In genomic region chr5:21341203-21341867, GRCh38 we compare ENCODE assay signal across 8 cellular contexts.
A peak's percentile ranks its signal among the peaks of the same experiment; 100 is the strongest.
DNase-seq lines count a peak whose midpoint lies in the region; ATAC-seq and TF ChIP-seq lines count a peak whose summit lies in the region.
"Not testable (repeated sequence)": the region's sequence is repeated elsewhere in the genome, so short reads cannot be mapped to it uniquely, and the experiment has no call there.

No MANE protein-coding gene starts in this region.

- not testable (repeated sequence) for H2BK5ac ChIP-seq in H9 (ENCODE audit: insufficient read length, low read length)

- H3K4me1 ChIP-seq in H9 (ENCODE audit: insufficient read depth, low read length); ectodermal cell (ENCODE audit: control insufficient read depth, insufficient read depth, low read length); heart right ventricle; mesodermal cell (ENCODE audit: control insufficient read depth, insufficient read depth, low read length, poor library complexity, severe bottlenecking): not testable (repeated sequence)

- not testable (repeated sequence) for H2BK15ac ChIP-seq in H9 (ENCODE audit: low read depth, low read length)

- not testable (repeated sequence) for H3K4ac ChIP-seq in H9 (ENCODE audit: low read depth, low read length)

- not testable (repeated sequence) for H3K27me3 Mint-ChIP-seq in H9 (ENCODE audit: low read depth); activated naive CD4-positive, alpha-beta T cell treated with anti-CD3 and anti-CD28 coated beads for 36 hours (ENCODE audit: low read depth)

- not testable (repeated sequence) for H3K36me3 ChIP-seq in BJ (ENCODE audit: control insufficient read depth, insufficient read depth, low read length); ectodermal cell (ENCODE audit: control insufficient read depth, insufficient read depth, low read length); heart right ventricle; mesodermal cell (ENCODE audit: control insufficient read depth, insufficient read depth, low read length)

- H4K91ac ChIP-seq in H9 (ENCODE audit: insufficient read length, low read depth, low read length), result not testable (repeated sequence)

- H3K23me2 ChIP-seq in H9 (ENCODE audit: insufficient read length, low read depth, low read length, poor library complexity, severe bottlenecking), result not testable (repeated sequence)

- H3K4me2 ChIP-seq in H9 (ENCODE audit: insufficient read depth, insufficient read length, low read length), result not testable (repeated sequence)

- intact Hi-C loops in activated naive CD4-positive, alpha-beta T cell treated with anti-CD3 and anti-CD28 coated beads for 36 hours (cut with micrococcal nuclease); heart right ventricle (cut with DNase I): not testable (repeated sequence)

- peak overlapping the region; percentile 44 to 59; a peak in 3 of 5 replicates for H3K4me3 Mint-ChIP-seq in H9
- H3K4me3 Mint-ChIP-seq in activated naive CD4-positive, alpha-beta T cell treated with anti-CD3 and anti-CD28 coated beads for 36 hours, result peak overlapping the region; percentile 68

- H3K9me3 Mint-ChIP-seq in H9; activated naive CD4-positive, alpha-beta T cell treated with anti-CD3 and anti-CD28 coated beads for 36 hours: not testable (repeated sequence)

- not testable (repeated sequence) for H2BK20ac ChIP-seq in H9 (ENCODE audit: low read depth, low read length, poor library complexity, severe bottlenecking)

- H3K79me2 ChIP-seq in H9 (ENCODE audit: insufficient read depth, low read length), result not testable (repeated sequence)

- not testable (repeated sequence) for H3K56ac ChIP-seq in H9 (ENCODE audit: insufficient read length, low read depth, low read length)

- H3K14ac ChIP-seq in H9 (ENCODE audit: insufficient read depth, low read length), result not testable (repeated sequence)

- TF ChIP-seq CTCF in BJ (IDR thresholded peaks at IDR 0.05; ENCODE audit: insufficient read depth, low read depth, low read length), result not testable (repeated sequence)
- TF ChIP-seq CTCF in H9 (conservative IDR thresholded peaks at IDR 0.05) (peak; percentile 57), RWPE1 (conservative IDR thresholded peaks at IDR 0.05; ENCODE audit: low read depth) (peak; percentile 37), heart right ventricle (IDR thresholded peaks at IDR 0.05) (peak in 3 of 9 donors; percentile 9 to 25 (median 22))

- peak in 1 of 8 donors; percentile 67 for ATAC-seq in heart right ventricle

- H3K79me1 ChIP-seq in H9 (ENCODE audit: insufficient read depth, low read depth, low read length, poor library complexity, severe bottlenecking), result not testable (repeated sequence)

- not testable (repeated sequence) for H3K18ac ChIP-seq in H9 (ENCODE audit: insufficient read length, low read depth, low read length)

- H2AK5ac ChIP-seq in H9 (ENCODE audit: insufficient read length, low read length), result not testable (repeated sequence)

- not testable (repeated sequence) for H3K9me3 ChIP-seq in H9 (ENCODE audit: control insufficient read depth, low read depth, low read length); ectodermal cell (ENCODE audit: control insufficient read depth, low read length); heart right ventricle; mesodermal cell (ENCODE audit: control insufficient read depth, low read length)

- H4K20me1 ChIP-seq in H9 (ENCODE audit: control insufficient read depth, insufficient read depth, insufficient read length), result not testable (repeated sequence)

- not testable (repeated sequence) for H3K27ac Mint-ChIP-seq in H9; activated naive CD4-positive, alpha-beta T cell treated with anti-CD3 and anti-CD28 coated beads for 36 hours

- not testable (repeated sequence) for H3K4me1 Mint-ChIP-seq in H9; activated naive CD4-positive, alpha-beta T cell treated with anti-CD3 and anti-CD28 coated beads for 36 hours (ENCODE audit: low read depth)

- H3K27ac ChIP-seq in H9 (ENCODE audit: insufficient read length, low read depth, low read length); ectodermal cell (ENCODE audit: insufficient read depth, low read depth, low read length, poor library complexity, severe bottlenecking); heart right ventricle; mesodermal cell (ENCODE audit: low read depth, low read length, severe bottlenecking): not testable (repeated sequence)
- peak overlapping the region; percentile 57 for H3K27ac ChIP-seq in RWPE1

- CTCF ChIA-PET in BJ (lab: Yijun Ruan, JAX); RWPE1 (lab: Yijun Ruan, JAX); activated naive CD4-positive, alpha-beta T cell treated with anti-CD3 and anti-CD28 coated beads for 36 hours (lab: Charles Lee): not testable (repeated sequence)

- H3K23ac ChIP-seq in H9 (ENCODE audit: insufficient read length, low read depth, low read length), result not testable (repeated sequence)

- not testable (repeated sequence) for H3K36me3 Mint-ChIP-seq in H9 (ENCODE audit: insufficient read depth in 1 of 3, low read depth in 3 of 3); activated naive CD4-positive, alpha-beta T cell treated with anti-CD3 and anti-CD28 coated beads for 36 hours (ENCODE audit: low read depth)

- peak overlapping the region; percentile 35 for H3K4me3 ChIP-seq in BJ (ENCODE audit: low read depth, low read length)
- peak overlapping the region; percentile 26 for H3K4me3 ChIP-seq in ectodermal cell (ENCODE audit: insufficient read depth, low read depth, low read length)
- H3K4me3 ChIP-seq in heart right ventricle, result peak overlapping the region in 6 of 10 donors; percentile 29 to 51 (median 40)
- peak overlapping the region; percentile 11 for H3K4me3 ChIP-seq in mesodermal cell (ENCODE audit: extremely low read depth, insufficient read depth, low read length, poor library complexity, severe bottlenecking)

- H4K8ac ChIP-seq in H9 (replicated peaks; ENCODE audit: insufficient read length, low read depth, low read length), result not testable (repeated sequence)

- not testable (repeated sequence) for H3T11ph ChIP-seq in H9 (ENCODE audit: low read length)

- POLR2A ChIA-PET in BJ (lab: Charles Lee); RWPE1 (lab: Yijun Ruan, JAX; ENCODE audit: low non-redundant PET): not testable (repeated sequence)

- not testable (repeated sequence) for H4K5ac ChIP-seq in H9 (ENCODE audit: insufficient read length, low read depth, low read length)

- H2BK12ac ChIP-seq in H9 (ENCODE audit: insufficient read length, low read depth, low read length), result not testable (repeated sequence)

- not testable (repeated sequence) for DNase-seq in BJ (ENCODE audit: low read depth); RWPE1 (ENCODE audit: low spot score); activated naive CD4-positive, alpha-beta T cell treated with anti-CD3 and anti-CD28 coated beads for 36 hours
- DNase-seq in H9, result peak; percentile 24
- DNase-seq in heart right ventricle, result peak in 1 of 2 donors; percentile 5
- DNase-seq in renal cortical epithelial cell (ENCODE audit: low read depth), result peak; percentile 9

- H2BK120ac ChIP-seq in H9 (ENCODE audit: low read depth, low read length, poor library complexity, severe bottlenecking), result not testable (repeated sequence)

- not testable (repeated sequence) for H2AFZ ChIP-seq in H9 (ENCODE audit: low read length)

- no CpG with 5 or more reads among the region's 66 CpGs for WGBS in H9 (ENCODE audit: extremely low coverage, insufficient read length, low lambda C conversion rate)
- 42 to 52% methylated on average over 4 to 9 of the region's 66 CpGs for WGBS in ectodermal cell, 2 experiments
- WGBS in heart right ventricle, 2 donors, result 57% methylated on average over 10 to 23 of the region's 66 CpGs
- WGBS in mesodermal cell (ENCODE audit: insufficient coverage in 2 of 2), 2 experiments, result no CpG with 5 or more reads among the region's 66 CpGs

- H3K9ac ChIP-seq in H9 (ENCODE audit: extremely low read depth, insufficient read length, low read length), result not testable (repeated sequence)

- not testable (repeated sequence) for H3K27me3 ChIP-seq in BJ (ENCODE audit: control insufficient read depth, insufficient read depth, low read length); H9 (ENCODE audit: insufficient read depth, low read length); ectodermal cell (ENCODE audit: control insufficient read depth, insufficient read depth, low read length, poor library complexity, severe bottlenecking); heart right ventricle
